ENCODE assay signal across 8 cellular contexts in genomic region chr1:8423702-8424538, GRCh38.
DNase-seq lines count a peak whose midpoint lies in the region; ATAC-seq and TF ChIP-seq lines count a peak whose summit lies in the region.

No MANE protein-coding gene starts in this region.

- no peak overlapping the region for H2AFZ ChIP-seq in OCI-LY7 (ENCODE audit: low read length)

- peak overlapping the region; percentile 98 for H3K4me2 ChIP-seq in OCI-LY7 (ENCODE audit: low read length)

- H3K27ac Mint-ChIP-seq in CD4-positive, CD25-positive, alpha-beta regulatory T cell = peak overlapping the region; percentile 90 to 100 (median 91)
- peak overlapping the region; percentile 75 to 92 for H3K27ac Mint-ChIP-seq in natural killer cell treated with Interleukin-12 subunit alpha and Interleukin-12 subunit beta and Interleukin-15 and Interleukin-18, amount 100 ng/mL, for 72 hours

- peaks cover 33 to 46% (median 38%) of the 10 kb centered on the region in 4 donors for H3K4me1 Mint-ChIP-seq in CD4-positive, CD25-positive, alpha-beta regulatory T cell
- peaks cover 42 to 46% of the 10 kb centered on the region in 2 donors for H3K4me1 Mint-ChIP-seq in natural killer cell treated with Interleukin-12 subunit alpha and Interleukin-12 subunit beta and Interleukin-15 and Interleukin-18, amount 100 ng/mL, for 72 hours (ENCODE audit: low read depth in 2 of 2)

- BruUV-seq in OCI-LY7 (replicated peaks; lab: Mats Ljungman, UMichigan) = no TSS peak

- ATAC-seq in CD4-positive, CD25-positive, alpha-beta regulatory T cell (ENCODE audit: low read depth in 2 of 2) = peak; percentile 41 to 45
- peak; percentile 64 to 71 for ATAC-seq in natural killer cell treated with Interleukin-12 subunit alpha and Interleukin-12 subunit beta and Interleukin-15 and Interleukin-18, amount 100 ng/mL, for 72 hours
- no peak for ATAC-seq in GM19324 (IDR thresholded peaks at IDR 0.05; ENCODE audit: low FRiP score, unreplicated experiment)

- H3K4me3 ChIP-seq in CD4-positive, CD25-positive, alpha-beta regulatory T cell (ENCODE audit: low read depth, low read length) = peak overlapping the region; percentile 80
- H3K4me3 ChIP-seq in HEK293 (ENCODE audit: low read depth, low read length) (peak overlapping the region; percentile 70), OCI-LY7 (ENCODE audit: low read depth, low read length, poor library complexity, severe bottlenecking) (peak overlapping the region; percentile 87)

- H3K27me3 Mint-ChIP-seq in CD4-positive, CD25-positive, alpha-beta regulatory T cell = no peaks in the 10 kb centered on the region
- peaks cover 0 to 7% of the 10 kb centered on the region in 2 donors for H3K27me3 Mint-ChIP-seq in natural killer cell treated with Interleukin-12 subunit alpha and Interleukin-12 subunit beta and Interleukin-15 and Interleukin-18, amount 100 ng/mL, for 72 hours

- CTCF ChIA-PET in HEK293 (lab: Yijun Ruan, JAX) = interaction anchor here (0.7 to 1.3 kb wide), 5 partner anchors 14 to 692 kb away, joined by 3 to 5 read pairs (median 4); no protein-coding TSS in a partner anchor
- CTCF ChIA-PET in OCI-LY7 (lab: Charles Lee; ENCODE audit: unreplicated experiment) = no interaction called here

- peak; percentile 53 to 72 (median 62) for DNase-seq in CD4-positive, CD25-positive, alpha-beta regulatory T cell
- peak; percentile 84 for DNase-seq in OCI-LY7 (ENCODE audit: low spot score)
- peak; percentile 81 to 82 for DNase-seq in activated T-cell treated with anti-CD3 and anti-CD28 coated beads, Interleukin-2, amount 50 U/mL, for 48 hours
- peak; percentile 34 for DNase-seq in fibroblast of gingiva (ENCODE audit: low read depth)
- DNase-seq in natural killer cell treated with Interleukin-12 subunit alpha and Interleukin-12 subunit beta and Interleukin-15 and Interleukin-18, amount 100 ng/mL, for 72 hours (ENCODE audit: low spot score) = no peak

- peak overlapping the region; percentile 86 to 98 (median 94) for H3K4me3 Mint-ChIP-seq in CD4-positive, CD25-positive, alpha-beta regulatory T cell
- peak overlapping the region; percentile 94 for H3K4me3 Mint-ChIP-seq in natural killer cell treated with Interleukin-12 subunit alpha and Interleukin-12 subunit beta and Interleukin-15 and Interleukin-18, amount 100 ng/mL, for 72 hours

- H3K36me3 ChIP-seq in CD4-positive, CD25-positive, alpha-beta regulatory T cell (ENCODE audit: control insufficient read depth, insufficient read depth, low read length) = peaks cover 12% of the 10 kb centered on the region
- peaks cover 0 to 20% of the 10 kb centered on the region in 2 experiments; a peak in 2 of 3 replicates for H3K36me3 ChIP-seq in HEK293 (ENCODE audit: control insufficient read depth in 2 of 2, insufficient read depth in 1 of 2, low read length in 2 of 2)
- peaks cover 45% of the 10 kb centered on the region for H3K36me3 ChIP-seq in OCI-LY7 (ENCODE audit: insufficient read depth, low read length)

- TF ChIP-seq CTCF in HEK293 (tag by site-specific recombination; IDR thresholded peaks at IDR 0.05) (peak; percentile 23; the same call in 1 of the 2 replicates), OCI-LY7 (conservative IDR thresholded peaks at IDR 0.05; ENCODE audit: low read length) (no peak)

- intact Hi-C loops in OCI-LY7 (cut with micrococcal nuclease; ENCODE audit: unreplicated experiment) = loop anchor here (5.0 kb wide), 2 partner anchors 278 to 453 kb away; partner anchors contain the start of gene ENO1

- H3K36me3 Mint-ChIP-seq in CD4-positive, CD25-positive, alpha-beta regulatory T cell = no peaks in the 10 kb centered on the region
- no peaks in the 10 kb centered on the region for H3K36me3 Mint-ChIP-seq in natural killer cell treated with Interleukin-12 subunit alpha and Interleukin-12 subunit beta and Interleukin-15 and Interleukin-18, amount 100 ng/mL, for 72 hours

- peaks cover 74% of the 10 kb centered on the region for H3K79me2 ChIP-seq in OCI-LY7 (ENCODE audit: insufficient read depth, low read depth, low read length)

- POLR2A ChIA-PET in HEK293 (lab: Yijun Ruan, JAX) = interaction anchor here (0.5 to 1.5 kb wide), 6 partner anchors 15 to 456 kb away, joined by 3 to 6 read pairs (median 4); no protein-coding TSS in a partner anchor
- POLR2A ChIA-PET in OCI-LY7 (lab: Charles Lee) = interaction anchor here (0.7 to 1.4 kb wide), 5 partner anchors 9 to 98 kb away, joined by 3 read pairs; no protein-coding TSS in a partner anchor

- H3K9me3 Mint-ChIP-seq in CD4-positive, CD25-positive, alpha-beta regulatory T cell = no peaks in the 10 kb centered on the region
- H3K9me3 Mint-ChIP-seq in natural killer cell treated with Interleukin-12 subunit alpha and Interleukin-12 subunit beta and Interleukin-15 and Interleukin-18, amount 100 ng/mL, for 72 hours = no peaks in the 10 kb centered on the region

- peaks cover 24% of the 10 kb centered on the region for H4K20me1 ChIP-seq in OCI-LY7 (ENCODE audit: insufficient read depth, low read length)

- peak overlapping the region; percentile 84 for H3K27ac ChIP-seq in CD4-positive, CD25-positive, alpha-beta regulatory T cell (ENCODE audit: insufficient read depth, low read length, poor library complexity, severe bottlenecking)
- H3K27ac ChIP-seq in HEK293 (ENCODE audit: extremely low read depth, low read depth, low read length) (peak overlapping the region; percentile 87), OCI-LY7 (ENCODE audit: low read depth, low read length, poor library complexity, severe bottlenecking) (peak overlapping the region; percentile 99), temporal lobe (ENCODE audit: low read depth, low read length) (peak overlapping the region; percentile 92)

- no peaks in the 10 kb centered on the region for H3K27me3 ChIP-seq in CD4-positive, CD25-positive, alpha-beta regulatory T cell (ENCODE audit: control insufficient read depth, insufficient read depth, low read length)

- no peaks in the 10 kb centered on the region for H3K9me2 ChIP-seq in OCI-LY7 (ENCODE audit: insufficient read depth, low read length)

- H3K4me1 ChIP-seq in CD4-positive, CD25-positive, alpha-beta regulatory T cell (ENCODE audit: control insufficient read depth, insufficient read depth, low read length, poor library complexity, severe bottlenecking) = peaks cover 84% of the 10 kb centered on the region
- H3K4me1 ChIP-seq in HEK293 (ENCODE audit: control insufficient read depth, insufficient read depth, low read length) (peaks cover 9% of the 10 kb centered on the region; the same call in 1 of the 2 replicates), OCI-LY7 (ENCODE audit: insufficient read depth, low read length, poor library complexity, severe bottlenecking) (peaks cover 64% of the 10 kb centered on the region)

- H3K9me3 ChIP-seq in CD4-positive, CD25-positive, alpha-beta regulatory T cell (ENCODE audit: control insufficient read depth in 2 of 2, low read length in 2 of 2) = no peaks in the 10 kb centered on the region
- no peaks in the 10 kb centered on the region for H3K9me3 ChIP-seq in HEK293 (ENCODE audit: control insufficient read depth, insufficient read depth, low read depth, low read length)
- H3K9me3 ChIP-seq in OCI-LY7 (ENCODE audit: low read length) = no peaks in the 10 kb centered on the region

TF ChIP-seq in HEK293, 187 proteins besides CTCF, POLR2A, EP300 and RAD21 (continues in another document):
- TF ChIP-seq SP7 (tag by site-specific recombination; IDR thresholded peaks at IDR 0.05) = peak; percentile 60; the same call in 1 of the 2 replicates
- no peak for TF ChIP-seq MYNN (tag by site-specific recombination; IDR thresholded peaks at IDR 0.05; ENCODE audit: borderline replicate concordance)
- TF ChIP-seq ZNF747 (tag by site-specific recombination; IDR thresholded peaks at IDR 0.05) = no peak
- TF ChIP-seq SP2 (tag by site-specific recombination; IDR thresholded peaks at IDR 0.05) = peak; percentile 61
- TF ChIP-seq ZBTB20 (tag by site-specific recombination; IDR thresholded peaks at IDR 0.05) = peak; percentile 96
- TF ChIP-seq ZNF37A (tag by site-specific recombination; IDR thresholded peaks at IDR 0.05) = no peak
- TF ChIP-seq KLF9 (tag by site-specific recombination; IDR thresholded peaks at IDR 0.05; ENCODE audit: low read depth) = peak; percentile 49
- TF ChIP-seq RBAK (tag by site-specific recombination; IDR thresholded peaks at IDR 0.05) = no peak
- peak; percentile 33; the same call in 1 of the 2 replicates for TF ChIP-seq ZIC2 (tag by site-specific recombination; IDR thresholded peaks at IDR 0.05)
- no peak for TF ChIP-seq ZNF223 (tag by site-specific recombination; IDR thresholded peaks at IDR 0.05)
- peak; percentile 84 for TF ChIP-seq SP3 (tag by site-specific recombination; IDR thresholded peaks at IDR 0.05)
- 0 out of 2 replicates have a peak, but pooled peaks have one; percentile 44 for TF ChIP-seq BCL11B (tag by site-specific recombination; IDR thresholded peaks at IDR 0.05; ENCODE audit: low read depth)
- no peak for TF ChIP-seq ZNF2 (tag by site-specific recombination; IDR thresholded peaks at IDR 0.05)
- TF ChIP-seq ZNF302 (tag by site-specific recombination; IDR thresholded peaks at IDR 0.05; ENCODE audit: low read depth) = no peak
- no peak for TF ChIP-seq ZNF16 (tag by site-specific recombination; IDR thresholded peaks at IDR 0.05; ENCODE audit: low read depth)
- peak; percentile 38; the same call in 1 of the 2 replicates for TF ChIP-seq ZSCAN30 (tag by site-specific recombination; IDR thresholded peaks at IDR 0.05)
- no peak for TF ChIP-seq ZNF214 (tag by site-specific recombination; IDR thresholded peaks at IDR 0.05; ENCODE audit: borderline replicate concordance)
- TF ChIP-seq ZNF155 (tag by site-specific recombination; IDR thresholded peaks at IDR 0.05) = no peak
- 0 out of 2 replicates have a peak, but pooled peaks have one; percentile 47 for TF ChIP-seq KLF16 (tag by site-specific recombination; IDR thresholded peaks at IDR 0.05)
- TF ChIP-seq GLIS1 (tag by site-specific recombination; IDR thresholded peaks at IDR 0.05) = peak; percentile 78
- TF ChIP-seq ZNF621 (tag by site-specific recombination; IDR thresholded peaks at IDR 0.05) = no peak
- no peak for TF ChIP-seq GLI4 (tag by site-specific recombination; IDR thresholded peaks at IDR 0.05)
- no peak for TF ChIP-seq ZNF350 (tag by site-specific recombination; IDR thresholded peaks at IDR 0.05)
- no peak for TF ChIP-seq ZNF211 (tag by site-specific recombination; IDR thresholded peaks at IDR 0.05; ENCODE audit: low read depth)
- TF ChIP-seq ZNF548 (tag by site-specific recombination; IDR thresholded peaks at IDR 0.05) = no peak
- no peak; the same call in 1 of the 2 replicates for TF ChIP-seq KLF8 (tag by site-specific recombination; IDR thresholded peaks at IDR 0.05)
